20 cellular contexts compared by ENCODE assay signal in the genomic region with DNA sequence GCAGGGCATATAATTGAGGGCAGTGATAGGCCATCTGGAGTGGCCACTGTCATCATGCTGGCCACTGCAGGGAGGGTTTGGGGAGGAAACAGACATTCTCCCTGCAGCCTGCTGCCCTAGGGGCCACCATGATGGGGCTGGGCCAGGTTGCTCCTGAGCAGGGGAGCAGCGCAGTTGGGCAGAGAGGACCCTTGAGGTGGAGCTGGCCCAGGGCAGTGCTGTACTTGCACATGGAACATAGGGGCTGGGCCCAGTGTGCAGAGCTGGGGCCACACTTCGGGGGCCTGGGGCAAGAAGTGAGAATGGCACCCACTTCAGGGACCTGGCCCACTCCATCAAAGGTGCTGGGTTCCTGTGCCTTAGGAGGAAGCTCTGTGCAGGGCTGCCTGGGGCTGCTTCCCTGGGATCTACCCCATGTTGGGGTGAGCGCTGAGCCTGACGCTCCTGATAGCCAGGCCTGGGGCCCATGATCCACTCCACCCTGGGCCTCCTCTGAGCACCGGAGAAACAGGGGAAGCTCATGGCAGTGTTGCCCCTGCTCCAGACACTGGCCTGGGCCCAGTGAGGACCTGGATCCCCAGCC. TPM values are rescaled to one million over a fixed set of nuclear protein-coding genes. Genes with fewer than 3 reads are reported as not detected.
DNase-seq lines count a peak whose midpoint lies in the region; ATAC-seq and TF ChIP-seq lines count a peak whose summit lies in the region.
"Had no signal": no experiment of that assay in that cellular context is flagged by ENCODE, and none has a peak within 500 bp of the region (broad histone marks: within the 10 kb centered on the region; RNA-seq: fewer than 3 reads in every experiment).

No MANE protein-coding gene starts in this region.

- peak; percentile 46 for ATAC-seq in aorta (ENCODE audit: low FRiP score)
- no peak for ATAC-seq in heart right ventricle
- ATAC-seq: A549; CD8-positive, alpha-beta T cell; HCT116; HepG2 had no signal

- H3K27ac ChIP-seq in coronary artery (no peak overlapping the region), aorta (ENCODE audit: low read depth in 1 of 2, low read length in 2 of 2) (no peak overlapping the region), left ventricle myocardium inferior (replicated peaks) (no peak overlapping the region), heart right ventricle (no peak overlapping the region)
- H3K27ac ChIP-seq: A549; BLaER1 treated with 17β-estradiol and CSF1 and Interleukin-3, amounts not matched to agents 10 nM and 100 nM had no signal

- H3K27me3 ChIP-seq in aorta (ENCODE audit: control insufficient read depth in 1 of 2, insufficient read depth in 2 of 2, low read length in 1 of 2) (no peaks in the 10 kb centered on the region), left ventricle myocardium inferior (ENCODE audit: low read depth) (no peaks in the 10 kb centered on the region), heart right ventricle (no peaks in the 10 kb centered on the region)
- H3K27me3 ChIP-seq: BLaER1 treated with 17β-estradiol and CSF1 and Interleukin-3, amounts not matched to agents 10 nM and 100 nM had no signal

- intact Hi-C loops in posterior vena cava (cut with DNase I), result no loop called here
- intact Hi-C loops in aorta (cut with DNase I), result no loop called here
- intact Hi-C loops in left ventricle myocardium inferior (cut with micrococcal nuclease), result no loop called here
- intact Hi-C loops in heart right ventricle (cut with DNase I), result no loop called here

- TF ChIP-seq CTCF in coronary artery (IDR thresholded peaks at IDR 0.05) (no peak), endothelial cell (IDR thresholded peaks at IDR 0.05; ENCODE audit: unreplicated experiment) (no peak), left ventricle myocardium inferior (IDR thresholded peaks at IDR 0.05; ENCODE audit: borderline replicate concordance) (no peak), heart right ventricle (IDR thresholded peaks at IDR 0.05) (no peak)

- H3K36me3 ChIP-seq in aorta (ENCODE audit: control insufficient read depth in 1 of 2, insufficient read depth in 2 of 2, low read length in 1 of 2) (no peaks in the 10 kb centered on the region), left ventricle myocardium inferior (no peaks in the 10 kb centered on the region), heart right ventricle (no peaks in the 10 kb centered on the region)

- no peaks in the 10 kb centered on the region for H3K9me3 Mint-ChIP-seq in endothelial cell (ENCODE audit: unreplicated experiment)

- peak overlapping the region; percentile 51 for H3K4me3 Mint-ChIP-seq in endothelial cell (ENCODE audit: unreplicated experiment)
- H3K4me3 Mint-ChIP-seq: CD8-positive, alpha-beta T cell; HFFc6; IgD-negative memory B cell had no signal

- peaks cover 10% of the 10 kb centered on the region for H3K27me3 Mint-ChIP-seq in endothelial cell (ENCODE audit: unreplicated experiment)

- WGBS in aorta, 2 donors, result 92 to 93% methylated on average over 5 of the region's 5 CpGs
- WGBS in heart right ventricle, 2 donors, result 88 to 95% methylated on average over 5 of the region's 5 CpGs

- no peaks in the 10 kb centered on the region for H3K4me1 Mint-ChIP-seq in endothelial cell (ENCODE audit: unreplicated experiment)
- H3K4me1 Mint-ChIP-seq: IgD-negative memory B cell had no signal

- H3K27ac Mint-ChIP-seq in endothelial cell (ENCODE audit: unreplicated experiment), result no peak overlapping the region
- H3K27ac Mint-ChIP-seq: CD8-positive, alpha-beta T cell; HFFc6; IgD-negative memory B cell had no signal

- H3K4me3 ChIP-seq in coronary artery (no peak overlapping the region), aorta (ENCODE audit: low read length in 2 of 2) (no peak overlapping the region), left ventricle myocardium inferior (no peak overlapping the region), heart right ventricle (no peak overlapping the region)
- H3K4me3 ChIP-seq: A549 had no signal

- peaks cover 3% of the 10 kb centered on the region for H3K9me3 ChIP-seq in aorta (ENCODE audit: control insufficient read depth, low read length)
- H3K9me3 ChIP-seq in left ventricle myocardium inferior (replicated peaks), result peaks cover 18% of the 10 kb centered on the region
- peaks cover 0 to 20% (median 0%) of the 10 kb centered on the region in 11 donors for H3K9me3 ChIP-seq in heart right ventricle

- H3K4me1 ChIP-seq in aorta (ENCODE audit: control insufficient read depth in 1 of 2, insufficient read depth in 2 of 2, low read length in 2 of 2) (no peaks in the 10 kb centered on the region), left ventricle myocardium inferior (no peaks in the 10 kb centered on the region), heart right ventricle (peaks cover 0 to under 1% (median 0%) of the 10 kb centered on the region in 9 donors)
- H3K4me1 ChIP-seq: A549; BLaER1 treated with 17β-estradiol and CSF1 and Interleukin-3, amounts not matched to agents 10 nM and 100 nM had no signal

- peaks cover 4% of the 10 kb centered on the region for H3K36me3 Mint-ChIP-seq in endothelial cell (ENCODE audit: low read depth, unreplicated experiment)

- DNase-seq in coronary artery (ENCODE audit: low spot score), result peak; percentile 49
- no peak for DNase-seq in endothelial cell (ENCODE audit: low spot score)
- DNase-seq in posterior vena cava (ENCODE audit: low spot score), result peak; percentile 74
- DNase-seq in aorta, result no peak
- no peak for DNase-seq in left ventricle myocardium inferior
- no peak for DNase-seq in heart right ventricle
- no peak for DNase-seq in mesenteric fat pad (ENCODE audit: low spot score)
- DNase-seq: AML-193; Calu3; CD8-positive, alpha-beta T cell; DMS79 treated with DMSO at 0.1 percent for 48 hours; GF-D8; GOT3; H7; HFFc6 had no signal

RNA-seq across cellular contexts. Expression of a gene that starts 21.3 kb away (rescaled TPM):
- total RNA-seq in endothelial cell (ENCODE audit: unreplicated experiment), result 41.5 TPM
- total RNA-seq in posterior vena cava, result 10 to 100 TPM; 33.0 to 37.9 TPM
- total RNA-seq in aorta, result 10 to 100 TPM; 47.4 to 56.6 TPM
- 10 to 100 TPM; 34.6 to 36.3 TPM for polyA plus RNA-seq in aorta
- total RNA-seq in left ventricle myocardium inferior, result 39.5 TPM
- 10 to 100 TPM; 36.7 to 53.0 (median 43.9) TPM for total RNA-seq in heart right ventricle
- 10 to 100 TPM; 22.6 to 23.8 TPM for polyA plus RNA-seq in heart right ventricle
- total RNA-seq in mesenteric fat pad, result 59.2 TPM

Comparison
In these comparisons a context has a peak if more than half of its experiments do, and no peak if none do; other contexts are left out.
1. DNase-seq: peak in coronary artery (single experiment) and posterior vena cava (single experiment); none in endothelial cell (single experiment), aorta (0 of 2), left ventricle myocardium inferior (single experiment), heart right ventricle (0 of 2) and mesenteric fat pad (single experiment).